ENCODE assay signal across 11 cellular contexts in genomic region chr2:176091329-176092258, GRCh38. TPM values are rescaled to one million over a fixed set of nuclear protein-coding genes. Genes with fewer than 3 reads are reported as not detected.
DNase-seq lines count a peak whose midpoint lies in the region; ATAC-seq, FAIRE-seq and TF ChIP-seq lines count a peak whose summit lies in the region.
"Had no signal": no experiment of that assay in that cellular context is flagged by ENCODE, and none has a peak within 500 bp of the region (broad histone marks: within the 10 kb centered on the region; RNA-seq: fewer than 3 reads in every experiment).

No MANE protein-coding gene starts in this region.

- no peak overlapping the region for H2AFZ ChIP-seq in astrocyte (ENCODE audit: low read depth, low read length)

- H3K79me2 ChIP-seq in astrocyte (ENCODE audit: insufficient read depth, low read length) = no peaks in the 10 kb centered on the region

- POLR2A ChIA-PET in HEK293 (lab: Yijun Ruan, JAX) = interaction anchor here (6.7 kb wide), 1 partner anchor 14 kb away, joined by 75 read pairs; the partner anchor contains the start of gene HOXD11

- H4K20me1 ChIP-seq in astrocyte (ENCODE audit: insufficient read depth, low read length) = peaks cover 5% of the 10 kb centered on the region

- peak; percentile 12 for DNase-seq in NOMO-1 treated with DMSO at 0.1 percent for 48 hours (lab: John Stamatoyannopoulos, UW; ENCODE audit: unreplicated experiment)
- DNase-seq in NOMO-1 (lab: John Stamatoyannopoulos, UW; ENCODE audit: unreplicated experiment in 2 of 2) = no peak
- DNase-seq in astrocyte (ENCODE audit: low read depth) = no peak
- DNase-seq in NCI-H69 (lab: John Stamatoyannopoulos, UW) = no peak
- no peak for DNase-seq in HPDE6-E6E7 (ENCODE audit: extremely low spot score)
- DNase-seq: RPMI8226 had no signal

- H3K4me3 Mint-ChIP-seq in astrocyte (ENCODE audit: unreplicated experiment) = peak overlapping the region; percentile 9
- peak overlapping the region; percentile 70 to 82 (median 75) for H3K4me3 Mint-ChIP-seq in nephron

- peaks cover 92% of the 10 kb centered on the region for H3K27me3 Mint-ChIP-seq in astrocyte (ENCODE audit: low read depth, unreplicated experiment)
- H3K27me3 Mint-ChIP-seq in nephron (ENCODE audit: low read depth) = peaks cover 96% of the 10 kb centered on the region

- peaks cover 94% of the 10 kb centered on the region for H3K27me3 ChIP-seq in astrocyte (ENCODE audit: insufficient read depth, low read length)

- peak overlapping the region; percentile 72 for H3K27ac Mint-ChIP-seq in astrocyte (ENCODE audit: unreplicated experiment)
- H3K27ac Mint-ChIP-seq in nephron = no peak overlapping the region

- H3K9me3 ChIP-seq in HEK293 (ENCODE audit: control insufficient read depth, insufficient read depth, low read depth, low read length) (no peaks in the 10 kb centered on the region), astrocyte (ENCODE audit: insufficient read depth, low read depth, low read length) (peaks cover 4% of the 10 kb centered on the region)

- H3K9me3 Mint-ChIP-seq in astrocyte (ENCODE audit: unreplicated experiment) (peaks cover 34% of the 10 kb centered on the region), nephron (peaks cover 3% of the 10 kb centered on the region)

- H3K4me1 Mint-ChIP-seq in astrocyte (ENCODE audit: low read depth, unreplicated experiment) (peaks cover 1% of the 10 kb centered on the region), nephron (peaks cover 18% of the 10 kb centered on the region)

- H3K36me3 Mint-ChIP-seq in astrocyte (ENCODE audit: low read depth, unreplicated experiment) (peaks cover 5% of the 10 kb centered on the region), nephron (ENCODE audit: low read depth) (no peaks in the 10 kb centered on the region)

- no peak overlapping the region for H3K27ac ChIP-seq in HEK293 (ENCODE audit: extremely low read depth, low read depth, low read length)
- no peak overlapping the region for H3K27ac ChIP-seq in astrocyte (ENCODE audit: low read depth, low read length)

- no peak for ATAC-seq in GM19324 (IDR thresholded peaks at IDR 0.05; ENCODE audit: low FRiP score, unreplicated experiment)

- no peak for FAIRE-seq in astrocyte (lab: Jason Lieb, UNC)

- no peaks in the 10 kb centered on the region for H3K4me1 ChIP-seq in HEK293 (ENCODE audit: control insufficient read depth, insufficient read depth, low read length)
- H3K4me1 ChIP-seq in astrocyte (ENCODE audit: insufficient read depth, low read length) = peaks cover 3% of the 10 kb centered on the region

- TF ChIP-seq CTCF in HEK293 (tag by site-specific recombination; IDR thresholded peaks at IDR 0.05) (no peak), astrocyte (IDR thresholded peaks at IDR 0.05; ENCODE audit: insufficient read depth, low read depth, low read length) (no peak), nephron (IDR thresholded peaks at IDR 0.05; ENCODE audit: unreplicated experiment in 3 of 3) (no peak)

- H3K36me3 ChIP-seq in HEK293 (ENCODE audit: control insufficient read depth in 2 of 2, insufficient read depth in 1 of 2, low read length in 2 of 2) (peaks cover 0 to 16% of the 10 kb centered on the region in 2 experiments; a peak in 1 of 3 replicates), astrocyte (ENCODE audit: insufficient read depth, low read length) (no peaks in the 10 kb centered on the region)

- H3K9ac ChIP-seq in astrocyte (ENCODE audit: low read length) = no peak overlapping the region

- H3K4me3 ChIP-seq in HEK293 (ENCODE audit: low read depth, low read length) = no peak overlapping the region
- no peak overlapping the region for H3K4me3 ChIP-seq in astrocyte (ENCODE audit: insufficient read depth, low read depth, low read length)

- no peak overlapping the region for H3K4me2 ChIP-seq in astrocyte (ENCODE audit: low read length)

- CTCF ChIA-PET in HEK293 (lab: Yijun Ruan, JAX) = interaction anchor here (0.5 to 1.9 kb wide), 8 partner anchors 11 to 1494 kb away, joined by 3 to 9 read pairs (median 3); no protein-coding TSS in a partner anchor

TF ChIP-seq in HEK293, 187 proteins besides CTCF, POLR2A, EP300 and RAD21:
- no peak for TF ChIP-seq ZNF140 (tag by site-specific recombination; IDR thresholded peaks at IDR 0.05)
- no peak for TF ChIP-seq ZIC2 (tag by site-specific recombination; IDR thresholded peaks at IDR 0.05)
- no peak for TF ChIP-seq SP2 (tag by site-specific recombination; IDR thresholded peaks at IDR 0.05)
- TF ChIP-seq ZBTB8A (tag by site-specific recombination; IDR thresholded peaks at IDR 0.05) = 0 out of 2 replicates have a peak, but pooled peaks have one; percentile 13
- TF ChIP-seq ZBTB48 (tag by site-specific recombination; IDR thresholded peaks at IDR 0.05) = no peak
- TF ChIP-seq OSR2 (tag by site-specific recombination; IDR thresholded peaks at IDR 0.05) = no peak

RNA-seq across cellular contexts. Expression of gene HOXD13, which starts 0.9 kb away (rescaled TPM):
- not detected in 2 replicates for total RNA-seq in astrocyte
- total RNA-seq: ureter had no signal

RNA-seq across cellular contexts. Expression of gene EVX2, which starts 7.8 kb away (rescaled TPM):
- total RNA-seq in astrocyte = not detected in 2 replicates
- total RNA-seq: A172, ureter had no signal

RNA-seq across cellular contexts. Expression of gene HOXD12, which starts 8.0 kb away (rescaled TPM):
- total RNA-seq in astrocyte = not detected in 2 replicates
- total RNA-seq: A172, ureter had no signal

RNA-seq across cellular contexts. Expression of gene HOXD11, which starts 15.5 kb away (rescaled TPM):
- total RNA-seq in astrocyte = not detected in 2 replicates

RNA-seq across cellular contexts. Expression of gene HOXD10, which starts 25.0 kb away (rescaled TPM):
- total RNA-seq in astrocyte = not detected in 2 replicates
